ENCODE assay signal across 35 cellular contexts in the genomic region with DNA sequence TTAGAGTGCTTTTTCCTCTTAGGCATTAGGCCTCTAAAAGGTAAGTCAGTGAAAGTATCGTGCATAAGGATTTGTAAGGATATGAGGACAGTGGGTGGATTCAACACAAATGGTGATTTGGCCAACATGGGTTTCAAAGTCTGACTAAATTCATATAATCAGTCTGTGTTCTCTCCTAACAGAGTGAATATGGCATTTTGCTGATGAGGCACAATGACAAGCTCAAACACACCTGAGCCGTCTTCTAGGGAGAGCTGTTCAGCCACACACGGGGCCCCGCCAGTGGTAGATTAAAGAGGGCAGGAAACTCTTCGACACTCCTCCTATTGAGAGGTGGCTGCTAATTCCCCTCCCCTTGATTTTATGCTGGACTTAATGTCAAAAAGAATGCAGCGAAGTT. TPM values are rescaled to one million over a fixed set of nuclear protein-coding genes. Genes with fewer than 3 reads are reported as not detected.
"Had no signal": no experiment of that assay in that cellular context is flagged by ENCODE, and none has a peak within 500 bp of the region (broad histone marks: within the 10 kb centered on the region; RNA-seq: fewer than 3 reads in every experiment).

No MANE protein-coding gene starts in this region.

- H3K4me3 ChIP-seq: adrenal gland, body of pancreas, breast epithelium had no signal

- H3K27ac ChIP-seq: adrenal gland, body of pancreas, brain microvascular endothelial cell, breast epithelium, VCaP had no signal

- DNase-seq: activated B cell treated with CpG ODN at 0.5 μM for 24 hours; activated CD4-positive, alpha-beta memory T cell treated with anti-CD3 and anti-CD28 coated beads for 36 hours; activated CD4-positive, alpha-beta T cell treated with anti-CD3 and anti-CD28 coated beads for 4 hours; activated CD4-positive, alpha-beta T cell treated with anti-CD3 and anti-CD28 coated beads, Interleukin-2, amount 10 ng/mL, durations not matched to agents 24 days and 14 days; activated CD4-positive, alpha-beta T cell treated with anti-CD3 and anti-CD28 coated beads, Interleukin-2, amount 50 U/mL, for 1 hour; activated CD4-positive, alpha-beta T cell treated with anti-CD3 and anti-CD28 coated beads, Interleukin-2, amount 50 U/mL, for 4 hours; activated CD4-positive, CD25-positive, alpha-beta regulatory T cell treated with anti-CD3 and anti-CD28 coated beads, Interleukin-2, amount 50 U/mL, for 72 hours; activated CD8-positive, alpha-beta memory T cell treated with anti-CD3 and anti-CD28 coated beads, Interleukin-2, amount 50 U/mL, for 4 hours; activated CD8-positive, alpha-beta T cell treated with anti-CD3 and anti-CD28 coated beads for 36 hours; activated effector memory CD4-positive, alpha-beta T cell treated with anti-CD3 and anti-CD28 coated beads, Interleukin-2, amount 50 U/mL, for 16 hours; activated gamma-delta T cell treated with Interleukin-2 at 50 U/mL for 16 hours; activated naive CD4-positive, alpha-beta T cell; activated naive CD4-positive, alpha-beta T cell treated with anti-CD3 and anti-CD28 coated beads for 36 hours; activated naive CD4-positive, alpha-beta T cell treated with anti-CD3 and anti-CD28 coated beads, Interleukin-2, amount 50 U/mL, for 16 hours; activated naive CD8-positive, alpha-beta T cell treated with anti-CD3 and anti-CD28 coated beads for 36 hours; activated T-cell treated with anti-CD3 and anti-CD28 coated beads for 4 hours; activated T-cell treated with anti-CD3 and anti-CD28 coated beads, Interleukin-2, amount 50 U/mL, for 1 hour; activated T-cell treated with anti-CD3 and anti-CD28 coated beads, Interleukin-2, amount 50 U/mL, for 4 hours; activated T-cell treated with anti-CD3 and anti-CD28 coated beads, Interleukin-2, amount 50 U/mL, for 72 hours; adrenal gland; amniotic stem cell; aorta; body of pancreas; brain microvascular endothelial cell; central memory CD4-positive, alpha-beta T cell; T-helper 2 cell; T-helper 9 cell had no signal

- H3K4me1 ChIP-seq: adrenal gland, body of pancreas, breast epithelium had no signal

- H3K9me3 ChIP-seq: adrenal gland, body of pancreas, breast epithelium had no signal

- H3K27me3 ChIP-seq: adrenal gland, body of pancreas, brain microvascular endothelial cell, breast epithelium had no signal

- ATAC-seq: activated CD8-positive, alpha-beta T cell treated with anti-CD3 and anti-CD28 coated beads for 36 hours; activated naive CD4-positive, alpha-beta T cell treated with anti-CD3 and anti-CD28 coated beads, Interleukin-2, amount 50 U/mL, for 72 hours; activated T-cell treated with anti-CD3 and anti-CD28 coated beads, Interleukin-2, amount 50 U/mL, for 4 hours; activated T-cell treated with anti-CD3 and anti-CD28 coated beads, Interleukin-2, amount 50 U/mL, for 72 hours; activated T-helper 17 cell treated with anti-CD3 and anti-CD28 coated beads, Interleukin-2, amount 50 U/mL, for 72 hours; body of pancreas had no signal

- FAIRE-seq: astrocyte, TTC549 had no signal

- H3K36me3 ChIP-seq: adrenal gland, brain microvascular endothelial cell, breast epithelium had no signal

RNA-seq across cellular contexts. Expression of a gene that starts 59.5 kb away (rescaled TPM):
- total RNA-seq: activated B cell treated with CpG ODN at 0.5 μM for 24 hours; activated CD4-positive, alpha-beta memory T cell treated with anti-CD3 and anti-CD28 coated beads for 36 hours; activated CD4-positive, alpha-beta T cell treated with anti-CD3 and anti-CD28 coated beads, Interleukin-2, amount 10 ng/mL, durations not matched to agents 24 days and 14 days; activated CD8-positive, alpha-beta T cell treated with anti-CD3 and anti-CD28 coated beads for 36 hours; activated naive CD4-positive, alpha-beta T cell treated with anti-CD3 and anti-CD28 coated beads for 36 hours; activated naive CD4-positive, alpha-beta T cell treated with anti-CD3 and anti-CD28 coated beads, Interleukin-2, amount 50 U/mL, for 72 hours; activated naive CD8-positive, alpha-beta T cell treated with anti-CD3 and anti-CD28 coated beads for 36 hours; activated T-cell treated with anti-CD3 and anti-CD28 coated beads, Interleukin-2, amount 50 U/mL, for 4 hours; activated T-cell treated with anti-CD3 and anti-CD28 coated beads, Interleukin-2, amount 50 U/mL, for 72 hours; activated T-helper 1 cell treated with anti-CD3 and anti-CD28 coated beads, Interleukin-12 subunit alpha, Interleukin-12 subunit beta, Interleukin-2, Interleukin-4 antibody, amounts not matched to agents 30 ng/mL and 10 ng/mL and 1 ng/mL, durations not matched to agents 14 hours and 24 hours and 36 hours; activated T-helper 17 cell treated with anti-CD3 and anti-CD28 coated beads, Interleukin-2, amount 50 U/mL, for 72 hours; adrenal gland; aorta; astrocyte; body of pancreas; breast epithelium; cardiac septum had no signal
- polyA plus RNA-seq: adrenal gland, aorta had no signal
